ENCODE assay signal across 24 cellular contexts in genomic region chr6:62391358-62391757, GRCh38.
"Had no signal": no experiment of that assay in that cellular context is flagged by ENCODE, and none has a peak within 500 bp of the region (broad histone marks: within the 10 kb centered on the region; RNA-seq: fewer than 3 reads in every experiment).

No MANE protein-coding gene starts in this region.

- H3K27ac Mint-ChIP-seq: immature natural killer cell; natural killer cell treated with Interleukin-12 subunit alpha and Interleukin-12 subunit beta and Interleukin-15 and Interleukin-18, amount 100 ng/mL, for 72 hours; neural progenitor cell had no signal

- H3K4me2 ChIP-seq: neural progenitor cell had no signal

- H3K4me1 ChIP-seq: esophagus muscularis mucosa, gastrocnemius medialis, left ventricle myocardium inferior, lower lobe of right lung, right atrium auricular region, stomach had no signal

- H3K27me3 Mint-ChIP-seq: natural killer cell treated with Interleukin-12 subunit alpha and Interleukin-12 subunit beta and Interleukin-15 and Interleukin-18, amount 100 ng/mL, for 72 hours had no signal

- H3K9me3 Mint-ChIP-seq: neural progenitor cell had no signal

- H3K27ac ChIP-seq: epithelial cell of prostate, esophagus muscularis mucosa, gastrocnemius medialis, left ventricle myocardium inferior, lower lobe of right lung, neural progenitor cell, ovary, right atrium auricular region, stomach, thoracic aorta had no signal

- H3K9me3 ChIP-seq: esophagus muscularis mucosa, gastrocnemius medialis, lower lobe of right lung, ovary, right atrium auricular region, stomach, thoracic aorta had no signal

- H3K4me3 Mint-ChIP-seq: immature natural killer cell; natural killer cell treated with Interleukin-12 subunit alpha and Interleukin-12 subunit beta and Interleukin-15 and Interleukin-18, amount 100 ng/mL, for 72 hours; neural progenitor cell had no signal

- H2AFZ ChIP-seq: neural progenitor cell had no signal

- H3K36me3 Mint-ChIP-seq: neural progenitor cell had no signal

- ATAC-seq: gastrocnemius medialis; left cardiac atrium; lower lobe of right lung; natural killer cell treated with Interleukin-12 subunit alpha and Interleukin-12 subunit beta and Interleukin-15 and Interleukin-18, amount 100 ng/mL, for 72 hours had no signal

- H3K27me3 ChIP-seq: esophagus muscularis mucosa, gastrocnemius medialis, neural progenitor cell, ovary, right atrium auricular region, stomach had no signal

- H3K4me1 Mint-ChIP-seq: immature natural killer cell had no signal

- H3K4me3 ChIP-seq: esophagus muscularis mucosa, gastrocnemius medialis, left ventricle myocardium inferior, lower lobe of right lung, neural progenitor cell, ovary, right atrium auricular region, stomach, thoracic aorta had no signal

- DNase-seq: effector memory CD4-positive, alpha-beta T cell; gastrocnemius medialis; immature natural killer cell; kidney; left cardiac atrium; left ventricle myocardium inferior; lower lobe of right lung; mesenchymal stem cell; midbrain; nucleus accumbens; ovary; small intestine; stimulated activated CD4-positive, alpha-beta T cell treated with anti-CD3 and anti-CD28 coated beads, Interleukin-12 subunit alpha, Interleukin-12 subunit beta, amount 100 ng/mL, for 4 hours; stimulated activated CD4-positive, alpha-beta T cell treated with anti-CD3 and anti-CD28 coated beads, Interleukin-4, amount 100 ng/mL, for 1 hour; stimulated activated naive CD4-positive, alpha-beta T cell; stomach; substantia nigra; trophoblast cell had no signal

- H3K36me3 ChIP-seq: esophagus muscularis mucosa, gastrocnemius medialis, left ventricle myocardium inferior, lower lobe of right lung, neural progenitor cell, ovary, right atrium auricular region, stomach, thoracic aorta had no signal
